ENCODE assay signal across 8 cellular contexts in the genomic region with DNA sequence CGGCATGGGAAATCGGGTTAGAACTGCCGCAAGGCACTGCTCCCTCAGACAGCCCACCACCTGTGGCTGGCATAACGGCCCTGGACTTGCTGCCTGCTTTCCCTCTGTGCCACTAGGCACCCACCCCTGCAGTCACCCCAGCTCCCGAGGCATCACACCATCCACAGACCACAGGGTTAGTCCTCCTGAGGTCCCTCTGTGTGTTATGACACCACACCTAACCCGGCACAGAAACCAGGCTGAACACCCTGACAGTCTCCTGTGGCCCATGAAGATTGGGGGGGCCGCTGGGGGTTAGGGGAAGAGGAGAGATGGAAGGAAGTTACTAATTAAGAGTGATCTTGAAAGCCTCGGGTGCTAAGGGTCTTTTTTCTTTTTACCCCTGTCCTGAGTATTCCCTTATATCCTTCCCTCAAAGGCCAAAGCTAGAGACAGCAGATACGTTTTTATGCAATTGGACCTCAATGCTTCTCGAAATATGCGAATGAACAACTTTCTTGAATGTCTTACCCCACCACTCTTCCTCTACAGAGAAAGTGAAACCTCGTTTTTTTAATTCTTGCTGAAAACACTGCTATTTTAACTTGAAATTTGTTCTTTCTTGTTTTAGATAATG. TPM values are rescaled to one million over a fixed set of nuclear protein-coding genes. Genes with fewer than 3 reads are reported as not detected.
A peak's percentile ranks its signal among the peaks of the same experiment; 100 is the strongest.
DNase-seq lines count a peak whose midpoint lies in the region; ATAC-seq, FAIRE-seq and TF ChIP-seq lines count a peak whose summit lies in the region.

No MANE protein-coding gene starts in this region.

- DNase-seq in CD1c-positive myeloid dendritic cell (ENCODE audit: extremely low spot score) (peak; percentile 59), fibroblast of the aortic adventitia (ENCODE audit: low read depth) (peak; percentile 34), LoVo (ENCODE audit: low spot score) (no peak), H54 (ENCODE audit: insufficient read length, low spot score) (no peak), testis (no peak)
- DNase-seq in activated CD4-positive, alpha-beta T cell treated with anti-CD3 and anti-CD28 coated beads, Interleukin-2, amount 50 U/mL, for 1 hour = peak; percentile 52
- DNase-seq in stimulated activated CD8-positive, alpha-beta memory T cell treated with anti-CD3 and anti-CD28 coated beads, Interleukin-12 subunit alpha, Interleukin-12 subunit beta, amount 100 ng/mL, for 24 hours (ENCODE audit: extremely low read depth) = peak; percentile 48

- H3K27me3 ChIP-seq in testis = no peaks in the 10 kb centered on the region

- peak overlapping the region; percentile 48 for H3K4me3 ChIP-seq in fibroblast of the aortic adventitia (ENCODE audit: low read depth, low read length)
- H3K4me3 ChIP-seq in testis = no peak overlapping the region

- no peaks in the 10 kb centered on the region for H3K9me3 ChIP-seq in testis

- intact Hi-C loops in testis (cut with DNase I; ENCODE audit: low total_unique reads) = no loop called here

- TF ChIP-seq POLR2A in H54 (IDR thresholded peaks at IDR 0.05; ENCODE audit: low read depth, low read length) = no peak
- TF ChIP-seq POLR2A in testis (IDR thresholded peaks at IDR 0.05) = no peak

- no peak for TF ChIP-seq CTCF in fibroblast of the aortic adventitia (IDR thresholded peaks at IDR 0.05; ENCODE audit: insufficient read depth, low read length)
- no peak for TF ChIP-seq CTCF in testis (IDR thresholded peaks at IDR 0.05)

- peak overlapping the region in 1 of 2 donors; percentile 58 for H3K27ac ChIP-seq in testis

- H3K4me1 ChIP-seq in testis = peaks cover 3% of the 10 kb centered on the region

- peak; percentile 33 for ATAC-seq in HG02763 (IDR thresholded peaks at IDR 0.05; ENCODE audit: unreplicated experiment)

- H3K36me3 ChIP-seq in testis (ENCODE audit: low read depth, missing control alignments) = no peaks in the 10 kb centered on the region

- 80 to 81% methylated on average over 11 to 12 of the region's 12 CpGs for WGBS in testis, 2 donors

- FAIRE-seq in H54 (lab: Jason Lieb, UNC) = no peak

RNA-seq across cellular contexts. Expression of gene CYTH1, which starts 7.0 kb away (rescaled TPM):
- total RNA-seq in fibroblast of the aortic adventitia (ENCODE audit: low replicate concordance) (7.8 and 13.8 TPM in 2 replicates), testis (10 to 100 TPM; 42.2 to 47.9 TPM)
- polyA plus RNA-seq in testis (ENCODE audit: insufficient read depth, low read depth, low replicate concordance) = 40.8 TPM

Comparison
In these comparisons a context has a peak if more than half of its experiments do, and no peak if none do; other contexts are left out.
1. DNase-seq: peak in CD1c-positive myeloid dendritic cell (single experiment), activated CD4-positive, alpha-beta T cell treated with anti-CD3 and anti-CD28 coated beads, Interleukin-2, amount 50 U/mL, for 1 hour (single experiment), fibroblast of the aortic adventitia (single experiment) and stimulated activated CD8-positive, alpha-beta memory T cell treated with anti-CD3 and anti-CD28 coated beads, Interleukin-12 subunit alpha, Interleukin-12 subunit beta, amount 100 ng/mL, for 24 hours (single experiment); none in LoVo (single experiment), H54 (single experiment) and testis (single experiment).